10 cellular contexts compared by ENCODE assay signal in genomic region chr18:45441110-45441842, GRCh38.
DNase-seq lines count a peak whose midpoint lies in the region; ATAC-seq and TF ChIP-seq lines count a peak whose summit lies in the region.
"Had no signal": no experiment of that assay in that cellular context is flagged by ENCODE, and none has a peak within 500 bp of the region (broad histone marks: within the 10 kb centered on the region; RNA-seq: fewer than 3 reads in every experiment).

No MANE protein-coding gene starts in this region.

- peaks cover 1% of the 10 kb centered on the region for H3K27me3 Mint-ChIP-seq in activated CD4-positive, alpha-beta memory T cell treated with anti-CD3 and anti-CD28 coated beads for 36 hours
- H3K27me3 Mint-ChIP-seq: activated naive CD4-positive, alpha-beta T cell treated with anti-CD3 and anti-CD28 coated beads, Interleukin-2, amount 10 ng/mL, durations not matched to agents 7 days and 5 days had no signal

- CTCF ChIA-PET in activated CD4-positive, alpha-beta memory T cell treated with anti-CD3 and anti-CD28 coated beads for 36 hours (lab: Charles Lee), result no interaction called here

- in situ Hi-C loops in transverse colon (cut with MboI; ENCODE audit: low pct_ligation_motif_present in 1 of 4, low pct_unique_long_range_greater_than_20kb in 1 of 4, low sequenced_read_pairs in 3 of 4), result no loop called here

- no peak for TF ChIP-seq EP300 in transverse colon (IDR thresholded peaks at IDR 0.05; ENCODE audit: low read depth)

- no peaks in the 10 kb centered on the region for H3K36me3 Mint-ChIP-seq in activated CD4-positive, alpha-beta memory T cell treated with anti-CD3 and anti-CD28 coated beads for 36 hours
- H3K36me3 Mint-ChIP-seq: activated naive CD4-positive, alpha-beta T cell treated with anti-CD3 and anti-CD28 coated beads, Interleukin-2, amount 10 ng/mL, durations not matched to agents 7 days and 5 days had no signal

- no peak overlapping the region for H3K27ac Mint-ChIP-seq in activated CD4-positive, alpha-beta memory T cell treated with anti-CD3 and anti-CD28 coated beads for 36 hours
- H3K27ac Mint-ChIP-seq: activated naive CD4-positive, alpha-beta T cell treated with anti-CD3 and anti-CD28 coated beads, Interleukin-2, amount 10 ng/mL, durations not matched to agents 7 days and 5 days had no signal

- POLR2A ChIA-PET in activated CD4-positive, alpha-beta memory T cell treated with anti-CD3 and anti-CD28 coated beads for 36 hours (lab: Charles Lee), result no interaction called here

- ATAC-seq in GM19351 (IDR thresholded peaks at IDR 0.05; ENCODE audit: unreplicated experiment), result no peak

- intact Hi-C loops in transverse colon (cut with DNase I; ENCODE audit: low total_unique reads) (no loop called here), spleen (cut with DNase I; ENCODE audit: low total_unique reads) (no loop called here)
- intact Hi-C loops in activated CD4-positive, alpha-beta memory T cell treated with anti-CD3 and anti-CD28 coated beads for 36 hours (cut with micrococcal nuclease), result no loop called here

- no peak overlapping the region for H3K4me3 Mint-ChIP-seq in activated CD4-positive, alpha-beta memory T cell treated with anti-CD3 and anti-CD28 coated beads for 36 hours
- H3K4me3 Mint-ChIP-seq: activated naive CD4-positive, alpha-beta T cell treated with anti-CD3 and anti-CD28 coated beads, Interleukin-2, amount 10 ng/mL, durations not matched to agents 7 days and 5 days had no signal

- H3K27ac ChIP-seq in transverse colon (no peak overlapping the region), spleen (no peak overlapping the region)

- H3K9me3 Mint-ChIP-seq in activated CD4-positive, alpha-beta memory T cell treated with anti-CD3 and anti-CD28 coated beads for 36 hours, result no peaks in the 10 kb centered on the region
- H3K9me3 Mint-ChIP-seq: activated naive CD4-positive, alpha-beta T cell treated with anti-CD3 and anti-CD28 coated beads, Interleukin-2, amount 10 ng/mL, durations not matched to agents 7 days and 5 days had no signal

- no peaks in the 10 kb centered on the region for H3K9me3 ChIP-seq in transverse colon
- no peaks in the 10 kb centered on the region for H3K9me3 ChIP-seq in spleen

- WGBS in transverse colon (ENCODE audit: low coverage in 1 of 2), 2 donors, result 79% methylated on average over 4 of the region's 4 CpGs; no CpG with 5 or more reads in 1 of the 2 donors
- WGBS in spleen, 5 donors, result 67 to 79% (median 75%) methylated on average over 4 of the region's 4 CpGs

- peak; percentile 54 for DNase-seq in DMS53 (lab: John Stamatoyannopoulos, UW)
- DNase-seq in DMS53 treated with DMSO at 0.1 percent for 48 hours (lab: John Stamatoyannopoulos, UW; ENCODE audit: unreplicated experiment), result no peak
- peak; percentile 30 for DNase-seq in RPMI7951 (ENCODE audit: low read depth)
- DNase-seq in fibroblast of the aortic adventitia (ENCODE audit: low read depth), result peak; percentile 49
- no peak for DNase-seq in transverse colon
- DNase-seq in activated CD4-positive, alpha-beta memory T cell treated with anti-CD3 and anti-CD28 coated beads for 36 hours, result no peak
- DNase-seq in spleen, result no peak
- DNase-seq: activated naive CD4-positive, alpha-beta T cell treated with anti-CD3 and anti-CD28 coated beads, Interleukin-2, amount 10 ng/mL, durations not matched to agents 7 days and 5 days; NCI-H345 had no signal

- H3K4me1 Mint-ChIP-seq in activated CD4-positive, alpha-beta memory T cell treated with anti-CD3 and anti-CD28 coated beads for 36 hours (ENCODE audit: low read depth), result no peaks in the 10 kb centered on the region
- H3K4me1 Mint-ChIP-seq: activated naive CD4-positive, alpha-beta T cell treated with anti-CD3 and anti-CD28 coated beads, Interleukin-2, amount 10 ng/mL, durations not matched to agents 7 days and 5 days had no signal

- no peak overlapping the region for H3K4me3 ChIP-seq in fibroblast of the aortic adventitia (ENCODE audit: low read depth, low read length)
- H3K4me3 ChIP-seq in transverse colon, result no peak overlapping the region
- H3K4me3 ChIP-seq in spleen, result no peak overlapping the region

- H3K4me1 ChIP-seq in transverse colon (no peaks in the 10 kb centered on the region), spleen (no peaks in the 10 kb centered on the region)

- H3K27me3 ChIP-seq in transverse colon, result no peaks in the 10 kb centered on the region
- no peaks in the 10 kb centered on the region for H3K27me3 ChIP-seq in spleen (replicated peaks in 1 of 7)

- TF ChIP-seq CTCF in fibroblast of the aortic adventitia (IDR thresholded peaks at IDR 0.05; ENCODE audit: insufficient read depth, low read length) (peak; percentile 42), transverse colon (IDR thresholded peaks at IDR 0.05) (peak; percentile 18 to 45 (median 31)), spleen (IDR thresholded peaks at IDR 0.05 in 8 of 11, conservative IDR thresholded peaks at IDR 0.05 in 3 of 11) (no peak)

- H3K36me3 ChIP-seq in transverse colon (no peaks in the 10 kb centered on the region), spleen (no peaks in the 10 kb centered on the region)

- no peak for TF ChIP-seq POLR2A in transverse colon (IDR thresholded peaks at IDR 0.05)
- TF ChIP-seq POLR2A in spleen (IDR thresholded peaks at IDR 0.05), result no peak

Comparison
In these comparisons a context has a peak if more than half of its experiments do, and no peak if none do; other contexts are left out.
1. DNase-seq: peak in DMS53 (single experiment), RPMI7951 (single experiment) and fibroblast of the aortic adventitia (single experiment); none in DMS53 treated with DMSO at 0.1 percent for 48 hours (single experiment), transverse colon (single experiment), activated CD4-positive, alpha-beta memory T cell treated with anti-CD3 and anti-CD28 coated beads for 36 hours (single experiment) and spleen (single experiment).
2. CTCF ChIP-seq: peak in fibroblast of the aortic adventitia (single experiment) and transverse colon (5 of 5); none in spleen (0 of 11).